Comparison of ENCODE assay signal across 18 cellular contexts in genomic region chr21:28215214-28215954, GRCh38.
DNase-seq lines count a peak whose midpoint lies in the region; ATAC-seq, FAIRE-seq and TF ChIP-seq lines count a peak whose summit lies in the region.
"Had no signal": no experiment of that assay in that cellular context is flagged by ENCODE, and none has a peak within 500 bp of the region (broad histone marks: within the 10 kb centered on the region; RNA-seq: fewer than 3 reads in every experiment).

No MANE protein-coding gene starts in this region.

- H3K27ac ChIP-seq in astrocyte (ENCODE audit: low read depth, low read length): no peak overlapping the region
- peak overlapping the region; percentile 14 to 73 (median 57) for H3K27ac ChIP-seq in heart right ventricle

- FAIRE-seq in astrocyte (lab: Jason Lieb, UNC): no peak

- no peaks in the 10 kb centered on the region for H3K27me3 Mint-ChIP-seq in astrocyte (ENCODE audit: low read depth, unreplicated experiment)

- TF ChIP-seq POLR2A in GM18505 (IDR thresholded peaks at IDR 0.05; ENCODE audit: borderline replicate concordance, extremely low read depth, insufficient read depth, insufficient read length): no peak

- no peak overlapping the region for H3K4me3 Mint-ChIP-seq in astrocyte (ENCODE audit: unreplicated experiment)
- no peak overlapping the region for H3K4me3 Mint-ChIP-seq in stimulated activated effector memory CD8-positive, alpha-beta T cell treated with anti-CD3 and anti-CD28 coated beads, Interleukin-12 subunit alpha, Interleukin-12 subunit beta, amount 100 ng/mL, for 72 hours
- H3K4me3 Mint-ChIP-seq: activated CD8-positive, alpha-beta T cell treated with anti-CD3 and anti-CD28 coated beads, Interleukin-2, amount 10 ng/mL, durations not matched to agents 7 days and 5 days; dendritic cell treated with granulocyte-macrophage colony-stimulating factor and Interleukin-4, amounts not matched to agents 40 ng/mL and 50 ng/mL, for 4 days; H9 had no signal

- H3K27me3 ChIP-seq in astrocyte (ENCODE audit: insufficient read depth, low read length) (no peaks in the 10 kb centered on the region), heart right ventricle (no peaks in the 10 kb centered on the region)

- no peaks in the 10 kb centered on the region for H3K79me2 ChIP-seq in astrocyte (ENCODE audit: insufficient read depth, low read length)

- H3K4me1 ChIP-seq in astrocyte (ENCODE audit: insufficient read depth, low read length): no peaks in the 10 kb centered on the region
- peaks cover 0 to 27% (median 16%) of the 10 kb centered on the region in 9 donors for H3K4me1 ChIP-seq in heart right ventricle
- H3K4me1 ChIP-seq: Caco-2 had no signal

- no peak for TF ChIP-seq CTCF in astrocyte (IDR thresholded peaks at IDR 0.05; ENCODE audit: insufficient read depth, low read depth, low read length)
- TF ChIP-seq CTCF in heart right ventricle (IDR thresholded peaks at IDR 0.05): no peak

- H3K4me3 ChIP-seq in astrocyte (ENCODE audit: insufficient read depth, low read depth, low read length) (no peak overlapping the region), heart right ventricle (no peak overlapping the region)

- no peak overlapping the region for H3K9ac ChIP-seq in astrocyte (ENCODE audit: low read length)

- H3K27ac Mint-ChIP-seq in astrocyte (ENCODE audit: unreplicated experiment): no peak overlapping the region
- no peak overlapping the region for H3K27ac Mint-ChIP-seq in stimulated activated effector memory CD8-positive, alpha-beta T cell treated with anti-CD3 and anti-CD28 coated beads, Interleukin-12 subunit alpha, Interleukin-12 subunit beta, amount 100 ng/mL, for 72 hours
- H3K27ac Mint-ChIP-seq: activated CD8-positive, alpha-beta T cell treated with anti-CD3 and anti-CD28 coated beads, Interleukin-2, amount 10 ng/mL, durations not matched to agents 7 days and 5 days; dendritic cell treated with granulocyte-macrophage colony-stimulating factor and Interleukin-4, amounts not matched to agents 40 ng/mL and 50 ng/mL, for 4 days; H9 had no signal

- peaks cover 2% of the 10 kb centered on the region for H3K36me3 Mint-ChIP-seq in astrocyte (ENCODE audit: low read depth, unreplicated experiment)
- no peaks in the 10 kb centered on the region for H3K36me3 Mint-ChIP-seq in stimulated activated effector memory CD8-positive, alpha-beta T cell treated with anti-CD3 and anti-CD28 coated beads, Interleukin-12 subunit alpha, Interleukin-12 subunit beta, amount 100 ng/mL, for 72 hours

- no peaks in the 10 kb centered on the region for H4K20me1 ChIP-seq in astrocyte (ENCODE audit: insufficient read depth, low read length)

- no peak overlapping the region for H2AFZ ChIP-seq in astrocyte (ENCODE audit: low read depth, low read length)

- H3K9me3 ChIP-seq in astrocyte (ENCODE audit: insufficient read depth, low read depth, low read length) (no peaks in the 10 kb centered on the region), heart right ventricle (no peaks in the 10 kb centered on the region)
- H3K9me3 ChIP-seq: Caco-2 had no signal

- no peaks in the 10 kb centered on the region for H3K4me1 Mint-ChIP-seq in astrocyte (ENCODE audit: low read depth, unreplicated experiment)
- H3K4me1 Mint-ChIP-seq in stimulated activated effector memory CD8-positive, alpha-beta T cell treated with anti-CD3 and anti-CD28 coated beads, Interleukin-12 subunit alpha, Interleukin-12 subunit beta, amount 100 ng/mL, for 72 hours: no peaks in the 10 kb centered on the region
- H3K4me1 Mint-ChIP-seq: H9 had no signal

- H3K4me2 ChIP-seq in astrocyte (ENCODE audit: low read length): no peak overlapping the region

- peak; percentile 49 for DNase-seq in HCEC 1CT
- peak; percentile 44 for DNase-seq in astrocyte (ENCODE audit: low read depth)
- peak in 1 of 2 donors; percentile 18 for DNase-seq in heart right ventricle
- peak; percentile 41 for DNase-seq in stromal cell of bone marrow (ENCODE audit: low read depth)
- no peak for DNase-seq in HT-29 (ENCODE audit: low spot score)
- DNase-seq in stimulated activated effector memory CD8-positive, alpha-beta T cell treated with anti-CD3 and anti-CD28 coated beads, Interleukin-12 subunit alpha, Interleukin-12 subunit beta, amount 100 ng/mL, for 72 hours (ENCODE audit: low spot score in 2 of 2): no peak
- DNase-seq: activated CD8-positive, alpha-beta T cell treated with anti-CD3 and anti-CD28 coated beads, Interleukin-2, amount 10 ng/mL, durations not matched to agents 7 days and 5 days; activated naive CD4-positive, alpha-beta T cell; Caco-2; H9; KG1; mesendoderm; NCI-H2171; posterior cingulate gyrus; stimulated activated CD4-positive, alpha-beta T cell treated with anti-CD3 and anti-CD28 coated beads, Interleukin-2, amount 100 ng/mL, for 48 hours; stimulated activated naive CD8-positive, alpha-beta T cell treated with anti-CD3 and anti-CD28 coated beads, Interleukin-15, Interleukin-2, amounts not matched to agents 100 U/mL and 50 U/mL, for 24 hours had no signal

- 29 to 38% methylated on average over 5 of the region's 5 CpGs for WGBS in heart right ventricle, 2 donors

- H3K36me3 ChIP-seq in astrocyte (ENCODE audit: insufficient read depth, low read length) (no peaks in the 10 kb centered on the region), heart right ventricle (no peaks in the 10 kb centered on the region)

- no peaks in the 10 kb centered on the region for H3K9me3 Mint-ChIP-seq in astrocyte (ENCODE audit: unreplicated experiment)
- no peaks in the 10 kb centered on the region for H3K9me3 Mint-ChIP-seq in stimulated activated effector memory CD8-positive, alpha-beta T cell treated with anti-CD3 and anti-CD28 coated beads, Interleukin-12 subunit alpha, Interleukin-12 subunit beta, amount 100 ng/mL, for 72 hours
- H3K9me3 Mint-ChIP-seq: dendritic cell treated with granulocyte-macrophage colony-stimulating factor and Interleukin-4, amounts not matched to agents 40 ng/mL and 50 ng/mL, for 4 days; H9 had no signal

- peak in 7 of 8 donors; percentile 80 to 100 (median 95) for ATAC-seq in heart right ventricle
- no peak for ATAC-seq in GM18505 (IDR thresholded peaks at IDR 0.05; ENCODE audit: unreplicated experiment)
- no peak for ATAC-seq in stimulated activated effector memory CD8-positive, alpha-beta T cell treated with anti-CD3 and anti-CD28 coated beads, Interleukin-12 subunit alpha, Interleukin-12 subunit beta, amount 100 ng/mL, for 72 hours
- ATAC-seq: activated CD8-positive, alpha-beta T cell treated with anti-CD3 and anti-CD28 coated beads, Interleukin-2, amount 10 ng/mL, durations not matched to agents 7 days and 5 days; stimulated activated naive CD8-positive, alpha-beta T cell treated with anti-CD3 and anti-CD28 coated beads, Interleukin-15, Interleukin-2, amounts not matched to agents 100 U/mL and 50 U/mL, for 24 hours had no signal

- intact Hi-C loops in heart right ventricle (cut with DNase I): loop anchor here in 1 of 10 donors (10.0 kb wide), 1 partner anchor 101 kb away; no protein-coding TSS in a partner anchor

Comparison
In these comparisons a context has a peak if more than half of its experiments do, and no peak if none do; other contexts are left out.
1. DNase-seq: peak in HCEC 1CT (single experiment), astrocyte (single experiment) and stromal cell of bone marrow (single experiment); none in HT-29 (single experiment) and stimulated activated effector memory CD8-positive, alpha-beta T cell treated with anti-CD3 and anti-CD28 coated beads, Interleukin-12 subunit alpha, Interleukin-12 subunit beta, amount 100 ng/mL, for 72 hours (0 of 2).
2. ATAC-seq: peak in heart right ventricle (7 of 8); none in GM18505 (single experiment) and stimulated activated effector memory CD8-positive, alpha-beta T cell treated with anti-CD3 and anti-CD28 coated beads, Interleukin-12 subunit alpha, Interleukin-12 subunit beta, amount 100 ng/mL, for 72 hours (single experiment).